10 cellular contexts compared by ENCODE assay signal in the genomic region with DNA sequence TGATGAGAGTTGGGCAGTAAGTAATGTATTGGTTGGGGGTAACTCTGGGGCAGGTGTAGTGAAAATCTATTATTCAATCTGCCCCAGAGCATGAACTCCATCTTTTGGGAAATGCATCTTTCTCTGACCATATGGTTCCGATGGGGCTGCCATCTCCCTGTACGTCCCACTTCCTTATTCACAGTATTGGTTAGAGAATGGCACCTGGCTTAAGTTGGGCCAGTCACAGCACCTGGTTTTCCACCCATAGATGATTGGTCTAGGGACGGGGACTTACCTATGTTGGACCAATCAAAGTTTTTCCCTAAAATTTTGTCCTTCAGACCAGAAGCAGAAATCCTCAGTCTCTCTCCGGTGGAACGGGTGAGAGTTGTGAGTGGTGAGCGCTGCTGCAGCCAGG. TPM values are rescaled to one million over a fixed set of nuclear protein-coding genes. Genes with fewer than 3 reads are reported as not detected.
A peak's percentile ranks its signal among the peaks of the same experiment; 100 is the strongest.
DNase-seq lines count a peak whose midpoint lies in the region; ATAC-seq, FAIRE-seq and TF ChIP-seq lines count a peak whose summit lies in the region.
"Had no signal": no experiment of that assay in that cellular context is flagged by ENCODE, and none has a peak within 500 bp of the region (broad histone marks: within the 10 kb centered on the region; RNA-seq: fewer than 3 reads in every experiment).

No MANE protein-coding gene starts in this region.

- peaks cover 0 to 21% of the 10 kb centered on the region in 2 donors for H3K36me3 Mint-ChIP-seq in CD4-positive, alpha-beta memory T cell
- H3K36me3 Mint-ChIP-seq in activated T-helper 17 cell treated with anti-CD3 and anti-CD28 coated beads, Interleukin-2, amount 50 U/mL, for 72 hours (ENCODE audit: low read depth) = peaks cover 23% of the 10 kb centered on the region
- no peaks in the 10 kb centered on the region for H3K36me3 Mint-ChIP-seq in mesothelial cell of epicardium

- H3K4me1 ChIP-seq in CD4-positive, alpha-beta memory T cell (ENCODE audit: insufficient read depth, low read length) = peaks cover 43% of the 10 kb centered on the region
- H3K4me1 ChIP-seq in HCT116 (ENCODE audit: control insufficient read depth in 1 of 2, insufficient read depth in 2 of 2, low read length in 2 of 2) (peaks cover 11 to 24% of the 10 kb centered on the region in 2 experiments), small intestine (ENCODE audit: control insufficient read depth in 2 of 2, insufficient read depth in 1 of 2, low read depth in 1 of 2, low read length in 1 of 2) (peaks cover 5 to 8% of the 10 kb centered on the region in 2 donors)

- ATAC-seq in HCT116 = no peak
- ATAC-seq in activated T-helper 17 cell treated with anti-CD3 and anti-CD28 coated beads, Interleukin-2, amount 50 U/mL, for 72 hours (replicated peaks) = no peak

- no peak overlapping the region for H3K9ac ChIP-seq in HCT116 (ENCODE audit: low read length)

- peak overlapping the region; percentile 96 to 99 (median 98) for H3K4me3 Mint-ChIP-seq in CD4-positive, alpha-beta memory T cell
- peak overlapping the region; percentile 97 for H3K4me3 Mint-ChIP-seq in activated T-helper 17 cell treated with anti-CD3 and anti-CD28 coated beads, Interleukin-2, amount 50 U/mL, for 72 hours
- peak overlapping the region; percentile 87 for H3K4me3 Mint-ChIP-seq in mesothelial cell of epicardium

- TF ChIP-seq POLR2A in HCT116 (IDR thresholded peaks at IDR 0.05; ENCODE audit: borderline replicate concordance, extremely low read depth, insufficient read depth, insufficient read length) = no peak

- POLR2A ChIA-PET in CD4-positive, alpha-beta memory T cell (lab: Charles Lee; ENCODE audit: partially characterized antibody) = interaction anchor here (3.3 to 3.6 kb wide), 2 partner anchors 14 to 121 kb away, joined by 12 to 71 read pairs; a partner anchor contains a TSS
- POLR2A ChIA-PET in HCT116 (lab: Charles Lee) = no interaction called here

- TF ChIP-seq CTCF in HCT116 (IDR thresholded peaks at IDR 0.05 in 2 of 3, conservative IDR thresholded peaks at IDR 0.05 in 1 of 3; ENCODE audit: borderline replicate concordance in 1 of 3, insufficient read depth in 1 of 3, low read depth in 2 of 3, low read length in 2 of 3) (no peak), mesothelial cell of epicardium (IDR thresholded peaks at IDR 0.05; ENCODE audit: unreplicated experiment) (no peak)

- no peaks in the 10 kb centered on the region for H3K9me2 ChIP-seq in HCT116 (ENCODE audit: insufficient read depth)

- H3K9me3 Mint-ChIP-seq in CD4-positive, alpha-beta memory T cell = peaks cover 0 to 2% (median 0%) of the 10 kb centered on the region in 8 donors
- no peaks in the 10 kb centered on the region for H3K9me3 Mint-ChIP-seq in activated T-helper 17 cell treated with anti-CD3 and anti-CD28 coated beads, Interleukin-2, amount 50 U/mL, for 72 hours
- H3K9me3 Mint-ChIP-seq in mesothelial cell of epicardium = no peaks in the 10 kb centered on the region

- intact Hi-C loops in CD4-positive, alpha-beta memory T cell (cut with micrococcal nuclease) = loop anchor here (5.0 kb wide), 1 partner anchor 46 kb away; no protein-coding TSS in a partner anchor
- intact Hi-C loops in HCT116 (cut with micrococcal nuclease) = no loop called here

- H3K36me3 ChIP-seq in CD4-positive, alpha-beta memory T cell (ENCODE audit: insufficient read depth, low read length) = no peaks in the 10 kb centered on the region
- H3K36me3 ChIP-seq in HCT116 (ENCODE audit: control insufficient read depth in 1 of 2, insufficient read depth in 2 of 2, low read length in 2 of 2) (no peaks in the 10 kb centered on the region), small intestine (ENCODE audit: control insufficient read depth in 2 of 2, insufficient read depth in 2 of 2, low read length in 2 of 2) (no peaks in the 10 kb centered on the region)

- DNase-seq in CD4-positive, alpha-beta memory T cell = no peak
- DNase-seq in HCT116 (ENCODE audit: low read depth, low spot score) = no peak
- no peak for DNase-seq in mesothelial cell of epicardium (ENCODE audit: low spot score in 2 of 2, unreplicated experiment in 2 of 2)
- no peak for DNase-seq in small intestine
- no peak for DNase-seq in middle frontal gyrus (ENCODE audit: extremely low spot score, low spot score)
- DNase-seq in HuH-7.5 (ENCODE audit: low spot score) = no peak
- DNase-seq in kidney tubule cell (ENCODE audit: low spot score) = no peak
- DNase-seq: MG63, NCI-H524 had no signal

- H4K20me1 ChIP-seq in HCT116 (ENCODE audit: insufficient read depth) = peaks cover 16% of the 10 kb centered on the region; the same call in 1 of the 2 replicates

- 93 to 95% (median 94%) methylated on average over 6 of the region's 6 CpGs for WGBS in small intestine, 3 donors

- H3K27ac ChIP-seq in CD4-positive, alpha-beta memory T cell (ENCODE audit: low read depth, low read length) = no peak overlapping the region
- H3K27ac ChIP-seq in HCT116 (ENCODE audit: low read depth, low read length) (no peak overlapping the region), small intestine (ENCODE audit: low read depth in 1 of 2, low read length in 1 of 2) (no peak overlapping the region)

- H3K4me1 Mint-ChIP-seq in CD4-positive, alpha-beta memory T cell = peaks cover 27 to 56% (median 38%) of the 10 kb centered on the region in 4 donors
- H3K4me1 Mint-ChIP-seq in activated T-helper 17 cell treated with anti-CD3 and anti-CD28 coated beads, Interleukin-2, amount 50 U/mL, for 72 hours = peaks cover 29% of the 10 kb centered on the region
- H3K4me1 Mint-ChIP-seq in mesothelial cell of epicardium = peaks cover 26% of the 10 kb centered on the region

- no peak overlapping the region for H3K4me3 ChIP-seq in CD4-positive, alpha-beta memory T cell (ENCODE audit: low read length in 2 of 2)
- H3K4me3 ChIP-seq in HCT116 (replicated peaks in 1 of 2; ENCODE audit: low read depth in 1 of 2, low read length in 2 of 2) (no peak overlapping the region), small intestine (ENCODE audit: low read depth in 1 of 2, low read length in 2 of 2) (no peak overlapping the region)

- FAIRE-seq in small intestine (lab: Jason Lieb, UNC) = no peak

- CTCF ChIA-PET in CD4-positive, alpha-beta memory T cell (lab: Charles Lee; ENCODE audit: partially characterized antibody) = interaction anchor here (1.1 kb wide), 1 partner anchor 78 kb away, joined by 6 read pairs; no protein-coding TSS in a partner anchor
- CTCF ChIA-PET in HCT116 (lab: Charles Lee) = no interaction called here

- H3K79me2 ChIP-seq in HCT116 (ENCODE audit: insufficient read depth, low read length) = peaks cover 37% of the 10 kb centered on the region

- H3K9me3 ChIP-seq in CD4-positive, alpha-beta memory T cell (ENCODE audit: control insufficient read depth in 1 of 2, low read length in 2 of 2) = no peaks in the 10 kb centered on the region
- no peaks in the 10 kb centered on the region for H3K9me3 ChIP-seq in HCT116 (ENCODE audit: control insufficient read depth in 1 of 2, insufficient read depth in 1 of 2, low read depth in 1 of 2, low read length in 2 of 2)
- H3K9me3 ChIP-seq in small intestine (ENCODE audit: control insufficient read depth, low read depth) = no peaks in the 10 kb centered on the region
- H3K9me3 ChIP-seq: MG63 had no signal

- peak overlapping the region; percentile 89; the same call in 1 of the 2 replicates for H3K4me2 ChIP-seq in HCT116 (ENCODE audit: low read length)

- TF ChIP-seq RAD21 in HCT116 (IDR thresholded peaks at IDR 0.05; ENCODE audit: low read depth) = no peak

- no peak overlapping the region for H2AFZ ChIP-seq in HCT116 (ENCODE audit: low read depth, low read length, poor library complexity, severe bottlenecking)

- H3K27ac Mint-ChIP-seq in CD4-positive, alpha-beta memory T cell = peak overlapping the region in 4 of 7 donors; percentile 19 to 100 (median 64)
- H3K27ac Mint-ChIP-seq in activated T-helper 17 cell treated with anti-CD3 and anti-CD28 coated beads, Interleukin-2, amount 50 U/mL, for 72 hours = peak overlapping the region; percentile 95
- no peak overlapping the region for H3K27ac Mint-ChIP-seq in mesothelial cell of epicardium

- H3K27me3 ChIP-seq in CD4-positive, alpha-beta memory T cell (ENCODE audit: insufficient read depth, low read length) = no peaks in the 10 kb centered on the region
- H3K27me3 ChIP-seq in HCT116 (ENCODE audit: insufficient read depth, low read length) (no peaks in the 10 kb centered on the region), small intestine (ENCODE audit: control insufficient read depth in 2 of 2, insufficient read depth in 2 of 2, low read length in 2 of 2) (no peaks in the 10 kb centered on the region)
- H3K27me3 ChIP-seq: MG63 had no signal

- no TSS peak for BruUV-seq in HCT116 (replicated peaks; lab: Mats Ljungman, UMichigan)

- peaks cover 0 to 2% of the 10 kb centered on the region in 2 donors for H3K27me3 Mint-ChIP-seq in CD4-positive, alpha-beta memory T cell
- H3K27me3 Mint-ChIP-seq in activated T-helper 17 cell treated with anti-CD3 and anti-CD28 coated beads, Interleukin-2, amount 50 U/mL, for 72 hours = no peaks in the 10 kb centered on the region
- no peaks in the 10 kb centered on the region for H3K27me3 Mint-ChIP-seq in mesothelial cell of epicardium (ENCODE audit: low read depth)

- RAD21 ChIA-PET in HCT116 (lab: Charles Lee; ENCODE audit: low non-redundant PET in 1 of 2, low total read pairs in 2 of 2, uncharacterized antibody in 2 of 2, unreplicated experiment in 2 of 2) = no interaction called here

TF ChIP-seq in HCT116, 20 proteins besides CTCF, POLR2A, EP300 and RAD21:
- TF ChIP-seq, protein P1, sequence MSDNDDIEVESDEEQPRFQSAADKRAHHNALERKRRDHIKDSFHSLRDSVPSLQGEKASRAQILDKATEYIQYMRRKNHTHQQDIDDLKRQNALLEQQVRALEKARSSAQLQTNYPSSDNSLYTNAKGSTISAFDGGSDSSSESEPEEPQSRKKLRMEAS (IDR thresholded peaks at IDR 0.05) = no peak
- TF ChIP-seq SP1 (IDR thresholded peaks at IDR 0.05; ENCODE audit: low read depth) (no peak), JUND (IDR thresholded peaks at IDR 0.05) (no peak), EZH2phosphoT487 (IDR thresholded peaks at IDR 0.05; ENCODE audit: borderline replicate concordance) (no peak), ZFX (IDR thresholded peaks at IDR 0.05) (no peak), ELF1 (IDR thresholded peaks at IDR 0.05; ENCODE audit: borderline replicate concordance, low read depth) (no peak), ZNF274 (IDR thresholded peaks at IDR 0.05; ENCODE audit: low read depth, low read length) (no peak), YY1 (IDR thresholded peaks at IDR 0.05; ENCODE audit: extremely low read depth, insufficient replicate concordance, low read depth, low read length) (no peak)
TF ChIP-seq in HCT116: peak in this region for 0.

RNA-seq across cellular contexts. Expression of a gene that starts 2.2 kb away (rescaled TPM):
- 100 to 1,000 TPM; 112 to 116 TPM for total RNA-seq in CD4-positive, alpha-beta memory T cell
- polyA plus RNA-seq in CD4-positive, alpha-beta memory T cell = 100 to 1,000 TPM; 191 to 218 TPM
- total RNA-seq in HCT116 (2021; ENCODE audit: unreplicated experiment) (119 TPM), mesothelial cell of epicardium (139 to 141 TPM (median 140 TPM) in 3 replicates)
- polyA plus RNA-seq in HCT116 (2012) = 147 and 157 TPM in 2 replicates
- 100 to 1,000 TPM; 112 to 142 TPM for total RNA-seq in activated T-helper 17 cell treated with anti-CD3 and anti-CD28 coated beads, Interleukin-2, amount 50 U/mL, for 72 hours
- 100 to 1,000 TPM; 138 to 166 (median 152) TPM for polyA plus RNA-seq in small intestine
